Comparison of ENCODE assay signal across 23 cellular contexts in the genomic region with DNA sequence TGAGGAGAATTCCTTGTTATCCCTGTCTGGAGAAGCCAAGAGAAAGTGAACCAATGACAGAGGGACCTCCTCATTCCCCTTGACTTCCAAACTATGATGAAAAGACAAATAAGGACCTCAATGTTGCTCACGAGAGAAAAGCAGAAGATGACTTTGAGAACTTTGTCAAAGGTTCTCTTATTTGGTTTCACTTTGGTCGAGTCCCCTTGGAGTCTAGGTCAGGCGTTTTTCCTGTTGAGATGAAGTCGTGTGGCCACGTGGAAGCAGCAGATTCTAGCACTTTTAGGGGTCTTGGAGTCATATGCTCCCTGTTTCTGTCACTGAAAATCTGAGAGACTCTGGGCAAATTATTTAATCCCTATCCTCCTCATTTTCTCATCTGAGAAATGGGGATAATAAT. TPM values are rescaled to one million over a fixed set of nuclear protein-coding genes. Genes with fewer than 3 reads are reported as not detected.
DNase-seq lines count a peak whose midpoint lies in the region; ATAC-seq, FAIRE-seq and TF ChIP-seq lines count a peak whose summit lies in the region.
"Had no signal": no experiment of that assay in that cellular context is flagged by ENCODE, and none has a peak within 500 bp of the region (broad histone marks: within the 10 kb centered on the region; RNA-seq: fewer than 3 reads in every experiment).

No MANE protein-coding gene starts in this region.

- H3K4me1 ChIP-seq in K562 (replicated peaks in 1 of 2; ENCODE audit: control insufficient read depth in 2 of 2, insufficient read depth in 2 of 2, low read length in 2 of 2) = peaks cover 0 to 14% of the 10 kb centered on the region in 2 experiments; a peak in 4 of 5 replicates
- peaks cover 7% of the 10 kb centered on the region for H3K4me1 ChIP-seq in upper lobe of right lung
- H3K4me1 ChIP-seq in MM.1S (ENCODE audit: low read length) = no peaks in the 10 kb centered on the region
- H3K4me1 ChIP-seq: BE2C, tibial artery had no signal

- no peak overlapping the region for H3K27ac ChIP-seq in K562 (ENCODE audit: extremely low read depth, low read depth, low read length)
- no peak overlapping the region for H3K27ac ChIP-seq in upper lobe of right lung
- no peak overlapping the region for H3K27ac ChIP-seq in MM.1S (ENCODE audit: low read length)
- H3K27ac ChIP-seq: 22Rv1, coronary artery, tibial artery had no signal

- intact Hi-C loops in K562 (cut with micrococcal nuclease) = no loop called here
- intact Hi-C loops in upper lobe of right lung (cut with DNase I) = no loop called here

- H3K4me2 ChIP-seq in K562 (ENCODE audit: insufficient read depth, low read length) (0 out of 2 replicates have a peak overlapping the region, but pooled peaks have one; percentile 1), MM.1S (ENCODE audit: low read depth, low read length) (no peak overlapping the region)

- H2AFZ ChIP-seq in K562 (ENCODE audit: low read depth, low read length) (peak overlapping the region; percentile 65), MM.1S (ENCODE audit: low read length) (no peak overlapping the region)

- H3K27me3 ChIP-seq in K562 (ENCODE audit: control insufficient read depth in 2 of 2, insufficient read depth in 2 of 2, low read length in 2 of 2) = no peaks in the 10 kb centered on the region
- no peaks in the 10 kb centered on the region for H3K27me3 ChIP-seq in upper lobe of right lung
- H3K27me3 ChIP-seq in MM.1S (replicated peaks; ENCODE audit: insufficient read depth, low read length) = no peaks in the 10 kb centered on the region
- H3K27me3 ChIP-seq: BE2C, tibial artery had no signal

- no peaks in the 10 kb centered on the region for H3K36me3 Mint-ChIP-seq in memory B cell

- TF ChIP-seq EP300 in K562 (IDR thresholded peaks at IDR 0.05; ENCODE audit: low read length) = no peak

- POLR2A ChIA-PET in K562 (lab: Yijun Ruan, JAX) = no interaction called here

- no TSS peak for BruUV-seq in K562 (replicated peaks; lab: Mats Ljungman, UMichigan)

- H3K79me2 ChIP-seq in K562 (ENCODE audit: control insufficient read depth, insufficient read depth, low read length) (no peaks in the 10 kb centered on the region), MM.1S (ENCODE audit: low read length) (no peaks in the 10 kb centered on the region)

- TF ChIP-seq CTCF in K562 (IDR thresholded peaks at IDR 0.05 in 2 of 3, conservative IDR thresholded peaks at IDR 0.05 in 1 of 3; ENCODE audit: insufficient read depth in 2 of 3, low read depth in 1 of 3, low read length in 3 of 3) = no peak
- no peak for TF ChIP-seq CTCF in upper lobe of right lung (IDR thresholded peaks at IDR 0.05)
- TF ChIP-seq CTCF in MM.1S (IDR thresholded peaks at IDR 0.05; ENCODE audit: low read length) = no peak

- H3F3A ChIP-seq in MM.1S (ENCODE audit: insufficient read depth, low read length) = no peaks in the 10 kb centered on the region

- no peaks in the 10 kb centered on the region for H3K9me1 ChIP-seq in K562 (ENCODE audit: control insufficient read depth, insufficient read depth, low read length)

- H3K36me3 ChIP-seq in K562 (ENCODE audit: control insufficient read depth, insufficient read depth, low read length) = peaks cover 7% of the 10 kb centered on the region; the same call in 1 of the 3 replicates
- H3K36me3 ChIP-seq in upper lobe of right lung = peaks cover 2% of the 10 kb centered on the region
- no peaks in the 10 kb centered on the region for H3K36me3 ChIP-seq in MM.1S (replicated peaks; ENCODE audit: insufficient read depth, low read length)
- H3K36me3 ChIP-seq: BE2C, tibial artery had no signal

- no peak for TF ChIP-seq POLR2A in K562 (conservative IDR thresholded peaks at IDR 0.05)

- peaks cover 1% of the 10 kb centered on the region for H3K27me3 Mint-ChIP-seq in memory B cell

- FAIRE-seq in K562 (lab: Jason Lieb, UNC) = peak; percentile 11

- H3K9me3 Mint-ChIP-seq in memory B cell = no peaks in the 10 kb centered on the region
- H3K9me3 Mint-ChIP-seq: stimulated activated effector memory CD8-positive, alpha-beta T cell treated with anti-CD3 and anti-CD28 coated beads, Interleukin-12 subunit alpha, Interleukin-12 subunit beta, amount 100 ng/mL, for 72 hours had no signal

- in situ Hi-C loops in K562 (cut with MboI) = no loop called here

- H3K4me1 Mint-ChIP-seq in memory B cell = peaks cover 20% of the 10 kb centered on the region

- 11% methylated on average over 5 of the region's 5 CpGs for WGBS in K562 (ENCODE audit: insufficient coverage, low coverage, missing lambda C conversion rate)

- H3K4me3 ChIP-seq in K562 = no peak overlapping the region
- H3K4me3 ChIP-seq in upper lobe of right lung = no peak overlapping the region
- no peak overlapping the region for H3K4me3 ChIP-seq in MM.1S (ENCODE audit: low read length)
- H3K4me3 ChIP-seq: coronary artery, tibial artery had no signal

- H3K9ac ChIP-seq in K562 (ENCODE audit: insufficient read depth in 1 of 2, low read depth in 2 of 2, low read length in 2 of 2) (no peak overlapping the region), MM.1S (ENCODE audit: low read length) (no peak overlapping the region)

- CTCF ChIA-PET in K562 (lab: Yijun Ruan, JAX; ENCODE audit: low intra/inter-chr PET ratio) = no interaction called here

- no peak overlapping the region for H3K27ac Mint-ChIP-seq in memory B cell

- TF ChIP-seq RAD21 in K562 (CRISPR knock-in tag; conservative IDR thresholded peaks at IDR 0.05 in 1 of 2, IDR thresholded peaks at IDR 0.05 in 1 of 2) = no peak

- DNase-seq in SIG-M5 treated with dmso at 0.1 percent for 504 hours (lab: John Stamatoyannopoulos, UW; ENCODE audit: unreplicated experiment) (peak; percentile 74), SIG-M5 (lab: John Stamatoyannopoulos, UW) (no peak), K562 (ENCODE audit: extremely low read depth in 1 of 4, low spot score in 3 of 4) (no peak), memory B cell (ENCODE audit: low spot score in 2 of 2) (no peak), upper lobe of right lung (no peak), DMS 273 (lab: John Stamatoyannopoulos, UW; ENCODE audit: unreplicated experiment) (no peak), MM.1S (no peak), RPMI8226 (no peak)
- DNase-seq: activated naive CD4-positive, alpha-beta T cell treated with anti-CD3 and anti-CD28 coated beads, Interleukin-2, amount 50 U/mL, for 16 hours; activated T-cell treated with anti-CD3 and anti-CD28 coated beads, Interleukin-2, amount 50 U/mL, for 1 hour; BE2C; foreskin melanocyte; left ventricle myocardium superior; NCI-H1092; NCI-H2107; NCI-H526 treated with DMSO at 0.1 percent for 48 hours; stimulated activated CD4-positive, alpha-beta T cell treated with anti-CD3 and anti-CD28 coated beads, Interleukin-12 subunit alpha, Interleukin-12 subunit beta, amount 100 ng/mL, for 4 hours; tibial artery had no signal

- no peaks in the 10 kb centered on the region for H4K20me1 ChIP-seq in K562 (replicated peaks; ENCODE audit: control insufficient read depth, insufficient read depth, low read length)
- no peaks in the 10 kb centered on the region for H4K20me1 ChIP-seq in MM.1S (ENCODE audit: insufficient read depth, low read length)

- H3K9me3 ChIP-seq in K562 (replicated peaks; ENCODE audit: control insufficient read depth, insufficient read depth, low read depth, low read length) (no peaks in the 10 kb centered on the region), upper lobe of right lung (no peaks in the 10 kb centered on the region), MM.1S (replicated peaks; ENCODE audit: insufficient read depth, low read length) (no peaks in the 10 kb centered on the region)
- H3K9me3 ChIP-seq: BE2C, tibial artery had no signal

- H3K9me2 ChIP-seq in MM.1S (replicated peaks; ENCODE audit: insufficient read depth, low read length) = no peaks in the 10 kb centered on the region

- no peak for ATAC-seq in K562
- peak; percentile 53 for ATAC-seq in memory B cell (ENCODE audit: low read depth)
- ATAC-seq in upper lobe of right lung = peak; percentile 17
- ATAC-seq: left ventricle myocardium superior; Panc1; stimulated activated effector memory CD8-positive, alpha-beta T cell treated with anti-CD3 and anti-CD28 coated beads, Interleukin-12 subunit alpha, Interleukin-12 subunit beta, amount 100 ng/mL, for 72 hours had no signal

- peak overlapping the region; percentile 2 for H3K4me3 Mint-ChIP-seq in memory B cell
- H3K4me3 Mint-ChIP-seq: stimulated activated effector memory CD8-positive, alpha-beta T cell treated with anti-CD3 and anti-CD28 coated beads, Interleukin-12 subunit alpha, Interleukin-12 subunit beta, amount 100 ng/mL, for 72 hours had no signal

TF ChIP-seq in K562, 482 proteins besides CTCF, POLR2A, EP300 and RAD21 (continues in another document):
- TF ChIP-seq, protein P1, sequence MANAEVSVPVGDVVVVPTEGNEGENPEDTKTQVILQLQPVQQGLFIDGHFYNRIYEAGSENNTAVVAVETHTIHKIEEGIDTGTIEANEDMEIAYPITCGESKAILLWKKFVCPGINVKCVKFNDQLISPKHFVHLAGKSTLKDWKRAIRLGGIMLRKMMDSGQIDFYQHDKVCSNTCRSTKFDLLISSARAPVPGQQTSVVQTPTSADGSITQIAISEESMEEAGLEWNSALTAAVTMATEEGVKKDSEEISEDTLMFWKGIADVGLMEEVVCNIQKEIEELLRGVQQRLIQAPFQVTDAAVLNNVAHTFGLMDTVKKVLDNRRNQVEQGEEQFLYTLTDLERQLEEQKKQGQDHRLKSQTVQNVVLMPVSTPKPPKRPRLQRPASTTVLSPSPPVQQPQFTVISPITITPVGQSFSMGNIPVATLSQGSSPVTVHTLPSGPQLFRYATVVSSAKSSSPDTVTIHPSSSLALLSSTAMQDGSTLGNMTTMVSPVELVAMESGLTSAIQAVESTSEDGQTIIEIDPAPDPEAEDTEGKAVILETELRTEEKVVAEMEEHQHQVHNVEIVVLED (CRISPR knock-in tag; IDR thresholded peaks at IDR 0.05) = no peak
- TF ChIP-seq JUNB (CRISPR knock-in tag; conservative IDR thresholded peaks at IDR 0.05) = no peak
- no peak for TF ChIP-seq ZNF212 (CRISPR knock-in tag; IDR thresholded peaks at IDR 0.05)

RNA-seq across cellular contexts. Expression of a gene that starts 33.8 kb away (rescaled TPM):
- not detected in 2 replicates for total RNA-seq in K562 (2011; cell fraction: chromatin; rRNA removed; ENCODE audit: low replicate concordance)
- not detected in 2 replicates for total RNA-seq in K562 (2011; cell fraction: nucleolus; rRNA removed)
- not detected in 2 replicates for total RNA-seq in K562 (2011; cell fraction: nucleoplasm; rRNA removed)
- not detected in 2 replicates for total RNA-seq in K562 (2014; rRNA removed)
- not detected in 2 replicates for total RNA-seq in K562 (2014; rRNA removed; fragmentation: Illumina TruSeq; extraction: Trizol)
- not detected in 2 replicates for total RNA-seq in K562 (2015; rRNA removed; fragmentation: Illumina TruSeq; extraction: Trizol)
- not detected in 2 replicates for total RNA-seq in K562 (2021)
- polyA plus RNA-seq in K562 (2011; rRNA removed) = 0.01 TPM in 1 of 2 replicates, not detected in the other
- polyA plus RNA-seq in K562 (2011; cell fraction: cytosol; rRNA removed) = not detected in 2 replicates
- polyA plus RNA-seq in K562 (2011; cell fraction: nucleus; rRNA removed) = 0.04 and 0.10 TPM in 2 replicates
- polyA plus RNA-seq in K562 (2012) = 0.03 TPM in 1 of 2 replicates, not detected in the other
- not detected in 2 replicates for polyA plus RNA-seq in K562 (2014; fragmentation: Illumina TruSeq; extraction: Trizol)
- polyA plus RNA-seq in K562 (2014; fragmentation: Nextera tagmentation; extraction: Ambion mirVana) = not detected
- 0.46 TPM in 1 of 2 replicates, not detected in the other for polyA plus RNA-seq in K562 (2014; rRNA removed)
- polyA minus RNA-seq in K562 (2011; rRNA and poly(A)+ RNA removed) = not detected in 2 replicates
- not detected in 2 replicates for polyA minus RNA-seq in K562 (2011; cell fraction: cytosol; rRNA and poly(A)+ RNA removed)
- not detected in 2 replicates for polyA minus RNA-seq in K562 (2011; cell fraction: nucleus; rRNA and poly(A)+ RNA removed)
- not detected for total RNA-seq in upper lobe of right lung
- total RNA-seq: renal cortical epithelial cell had no signal
